In genomic region chr6:35273822-35274559, GRCh38 we compare ENCODE assay signal across 1 cellular context.
TF ChIP-seq lines count a peak whose summit lies in the region.

No MANE protein-coding gene starts in this region.

TF ChIP-seq in GM12878, 131 proteins besides CTCF, POLR2A, EP300 and RAD21:
- TF ChIP-seq, protein P1, sequence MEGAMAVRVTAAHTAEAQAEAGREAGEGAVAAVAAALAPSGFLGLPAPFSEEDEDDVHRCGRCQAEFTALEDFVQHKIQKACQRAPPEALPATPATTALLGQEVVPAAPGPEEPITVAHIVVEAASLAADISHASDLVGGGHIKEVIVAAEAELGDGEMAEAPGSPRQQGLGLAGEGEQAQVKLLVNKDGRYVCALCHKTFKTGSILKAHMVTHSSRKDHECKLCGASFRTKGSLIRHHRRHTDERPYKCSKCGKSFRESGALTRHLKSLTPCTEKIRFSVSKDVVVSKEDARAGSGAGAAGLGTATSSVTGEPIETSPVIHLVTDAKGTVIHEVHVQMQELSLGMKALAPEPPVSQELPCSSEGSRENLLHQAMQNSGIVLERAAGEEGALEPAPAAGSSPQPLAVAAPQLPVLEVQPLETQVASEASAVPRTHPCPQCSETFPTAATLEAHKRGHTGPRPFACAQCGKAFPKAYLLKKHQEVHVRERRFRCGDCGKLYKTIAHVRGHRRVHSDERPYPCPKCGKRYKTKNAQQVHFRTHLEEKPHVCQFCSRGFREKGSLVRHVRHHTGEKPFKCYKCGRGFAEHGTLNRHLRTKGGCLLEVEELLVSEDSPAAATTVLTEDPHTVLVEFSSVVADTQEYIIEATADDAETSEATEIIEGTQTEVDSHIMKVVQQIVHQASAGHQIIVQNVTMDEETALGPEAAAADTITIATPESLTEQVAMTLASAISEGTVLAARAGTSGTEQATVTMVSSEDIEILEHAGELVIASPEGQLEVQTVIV (IDR thresholded peaks at IDR 0.05; ENCODE audit: borderline replicate concordance, partially characterized antibody): no peak
- TF ChIP-seq BMI1 (IDR thresholded peaks at IDR 0.05; ENCODE audit: borderline replicate concordance) (no peak), ZBED1 (IDR thresholded peaks at IDR 0.05; ENCODE audit: borderline replicate concordance) (no peak), MAX (IDR thresholded peaks at IDR 0.05; ENCODE audit: low read depth, low read length) (no peak), SIX5 (IDR thresholded peaks at IDR 0.05; ENCODE audit: low read depth, low read length, severe bottlenecking) (no peak), RAD51 (IDR thresholded peaks at IDR 0.05) (no peak), HDGF (IDR thresholded peaks at IDR 0.05) (no peak), BCL11A (IDR thresholded peaks at IDR 0.05; ENCODE audit: low read depth, low read length) (no peak), BRCA1 (IDR thresholded peaks at IDR 0.05; ENCODE audit: low read depth, low read length) (no peak), NBN (IDR thresholded peaks at IDR 0.05) (no peak), IRF5 (IDR thresholded peaks at IDR 0.05; ENCODE audit: borderline replicate concordance) (no peak), CBX5 (IDR thresholded peaks at IDR 0.05; ENCODE audit: low read depth) (no peak), TCF7 (IDR thresholded peaks at IDR 0.05; ENCODE audit: borderline replicate concordance) (no peak), MXI1 (IDR thresholded peaks at IDR 0.05; ENCODE audit: low read depth, low read length) (no peak)
- TF ChIP-seq, protein P2, sequence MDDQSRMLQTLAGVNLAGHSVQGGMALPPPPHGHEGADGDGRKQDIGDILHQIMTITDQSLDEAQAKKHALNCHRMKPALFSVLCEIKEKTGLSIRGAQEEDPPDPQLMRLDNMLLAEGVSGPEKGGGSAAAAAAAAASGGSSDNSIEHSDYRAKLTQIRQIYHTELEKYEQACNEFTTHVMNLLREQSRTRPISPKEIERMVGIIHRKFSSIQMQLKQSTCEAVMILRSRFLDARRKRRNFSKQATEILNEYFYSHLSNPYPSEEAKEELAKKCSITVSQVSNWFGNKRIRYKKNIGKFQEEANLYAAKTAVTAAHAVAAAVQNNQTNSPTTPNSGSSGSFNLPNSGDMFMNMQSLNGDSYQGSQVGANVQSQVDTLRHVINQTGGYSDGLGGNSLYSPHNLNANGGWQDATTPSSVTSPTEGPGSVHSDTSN (IDR thresholded peaks at IDR 0.05; ENCODE audit: insufficient replicate concordance, low read depth, low read length): no peak
TF ChIP-seq in GM12878: peak in this region for 0.
